Comparison of ENCODE assay signal across 8 cellular contexts in genomic region chr3:37163262-37164020, GRCh38. TPM values are rescaled to one million over a fixed set of nuclear protein-coding genes. Genes with fewer than 3 reads are reported as not detected.
DNase-seq lines count a peak whose midpoint lies in the region; ATAC-seq and TF ChIP-seq lines count a peak whose summit lies in the region.

No MANE protein-coding gene starts in this region.

- peaks cover 2% of the 10 kb centered on the region for H3K36me3 ChIP-seq in BJ (ENCODE audit: control insufficient read depth, insufficient read depth, low read length)

- in situ Hi-C loops in SK-MEL-5 (cut with HindIII; ENCODE audit: low pct_unique_long_range_greater_than_20kb, low sequenced_read_pairs), result no loop called here

- ATAC-seq in GM21447 (IDR thresholded peaks at IDR 0.05; ENCODE audit: unreplicated experiment) (peak; percentile 48), left lobe of liver (no peak)

- POLR2A ChIA-PET in BJ (lab: Charles Lee), result no interaction called here

- no peak for TF ChIP-seq CTCF in BJ (IDR thresholded peaks at IDR 0.05; ENCODE audit: insufficient read depth, low read depth, low read length)
- TF ChIP-seq CTCF in fibroblast of villous mesenchyme (IDR thresholded peaks at IDR 0.05; ENCODE audit: insufficient read depth, low read depth, low read length), result no peak

- no peaks in the 10 kb centered on the region for H3K27me3 ChIP-seq in BJ (ENCODE audit: control insufficient read depth, insufficient read depth, low read length)

- CTCF ChIA-PET in BJ (lab: Yijun Ruan, JAX), result no interaction called here

- DNase-seq in BJ (ENCODE audit: low read depth), result peak; percentile 86
- peak; percentile 89 for DNase-seq in SK-MEL-5 (ENCODE audit: low read depth, low spot score)
- DNase-seq in fibroblast of villous mesenchyme (ENCODE audit: low read depth), result peak; percentile 93
- no peak for DNase-seq in SHP77 treated with DMSO at 0.1 percent for 48 hours (lab: John Stamatoyannopoulos, UW)
- DNase-seq in GM19238 (ENCODE audit: insufficient read length, low spot score), result no peak
- DNase-seq in left lobe of liver (ENCODE audit: low spot score), result no peak
- no peak for DNase-seq in NCI-H345 treated with DMSO at 0.1 percent for 48 hours (lab: John Stamatoyannopoulos, UW; ENCODE audit: unreplicated experiment)

- no peak overlapping the region for H3K4me3 ChIP-seq in BJ (ENCODE audit: low read depth, low read length)
- peak overlapping the region; percentile 4 for H3K4me3 ChIP-seq in fibroblast of villous mesenchyme (ENCODE audit: low read depth, low read length)

RNA-seq across cellular contexts. Expression of gene LRRFIP2, which starts 10.9 kb away (rescaled TPM):
- 43.9 and 71.3 TPM in 2 replicates for polyA plus RNA-seq in BJ (2011; rRNA removed)
- polyA minus RNA-seq in BJ (2011; rRNA and poly(A)+ RNA removed), result 34.3 and 36.5 TPM in 2 replicates
- 50.5 and 54.5 TPM in 2 replicates for total RNA-seq in SK-MEL-5 (2014; rRNA removed; shearing (Covaris generic))
- polyA plus RNA-seq in SK-MEL-5 (2015; cell fraction: cytosol; rRNA removed), result 53.0 and 57.9 TPM in 2 replicates
- 151 and 171 TPM in 2 replicates for polyA plus RNA-seq in SK-MEL-5 (2015; cell fraction: nucleus; rRNA removed)
- total RNA-seq in fibroblast of villous mesenchyme (59.3 and 84.2 TPM in 2 replicates), left lobe of liver (34.7 TPM)

Comparison
In these comparisons a context has a peak if more than half of its experiments do, and no peak if none do; other contexts are left out.
1. DNase-seq: peak in BJ (single experiment), SK-MEL-5 (single experiment) and fibroblast of villous mesenchyme (single experiment); none in SHP77 treated with DMSO at 0.1 percent for 48 hours (single experiment), GM19238 (single experiment), left lobe of liver (single experiment) and NCI-H345 treated with DMSO at 0.1 percent for 48 hours (single experiment).